In genomic region chr1:8702848-8703810, GRCh38 we compare ENCODE assay signal across 1 cellular context.
TF ChIP-seq lines count a peak whose summit lies in the region.

No MANE protein-coding gene starts in this region.

TF ChIP-seq in HepG2, 621 proteins besides CTCF, POLR2A, EP300 and RAD21 (continued from another document and continues in another):
- no peak for TF ChIP-seq IRX3 (CRISPR knock-in tag; IDR thresholded peaks at IDR 0.05; ENCODE audit: borderline replicate concordance, low read depth)
- peak; percentile 90 for TF ChIP-seq BCL6 (CRISPR knock-in tag; IDR thresholded peaks at IDR 0.05)
- TF ChIP-seq REL (CRISPR knock-in tag; conservative IDR thresholded peaks at IDR 0.05): no peak
- no peak for TF ChIP-seq ZNF782 (CRISPR knock-in tag; IDR thresholded peaks at IDR 0.05; ENCODE audit: borderline replicate concordance)
- TF ChIP-seq, protein P1, sequence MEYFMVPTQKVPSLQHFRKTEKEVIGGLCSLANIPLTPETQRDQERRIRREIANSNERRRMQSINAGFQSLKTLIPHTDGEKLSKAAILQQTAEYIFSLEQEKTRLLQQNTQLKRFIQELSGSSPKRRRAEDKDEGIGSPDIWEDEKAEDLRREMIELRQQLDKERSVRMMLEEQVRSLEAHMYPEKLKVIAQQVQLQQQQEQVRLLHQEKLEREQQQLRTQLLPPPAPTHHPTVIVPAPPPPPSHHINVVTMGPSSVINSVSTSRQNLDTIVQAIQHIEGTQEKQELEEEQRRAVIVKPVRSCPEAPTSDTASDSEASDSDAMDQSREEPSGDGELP (IDR thresholded peaks at IDR 0.05; ENCODE audit: borderline replicate concordance, low read depth): peak; percentile 73; the same call in 1 of the 2 replicates
- TF ChIP-seq, protein P2, sequence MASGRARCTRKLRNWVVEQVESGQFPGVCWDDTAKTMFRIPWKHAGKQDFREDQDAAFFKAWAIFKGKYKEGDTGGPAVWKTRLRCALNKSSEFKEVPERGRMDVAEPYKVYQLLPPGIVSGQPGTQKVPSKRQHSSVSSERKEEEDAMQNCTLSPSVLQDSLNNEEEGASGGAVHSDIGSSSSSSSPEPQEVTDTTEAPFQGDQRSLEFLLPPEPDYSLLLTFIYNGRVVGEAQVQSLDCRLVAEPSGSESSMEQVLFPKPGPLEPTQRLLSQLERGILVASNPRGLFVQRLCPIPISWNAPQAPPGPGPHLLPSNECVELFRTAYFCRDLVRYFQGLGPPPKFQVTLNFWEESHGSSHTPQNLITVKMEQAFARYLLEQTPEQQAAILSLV (CRISPR knock-in tag; IDR thresholded peaks at IDR 0.05; ENCODE audit: borderline replicate concordance): no peak; the same call in 1 of the 2 replicates
- peak; percentile 44 for TF ChIP-seq ELF1 (CRISPR knock-in tag; IDR thresholded peaks at IDR 0.05)
- TF ChIP-seq TEAD2 (CRISPR knock-in tag; IDR thresholded peaks at IDR 0.05): no peak
- no peak for TF ChIP-seq PRPF4 (IDR thresholded peaks at IDR 0.05; ENCODE audit: low read depth, low read length, poor library complexity, severe bottlenecking)
- TF ChIP-seq FOXC1 (CRISPR knock-in tag; IDR thresholded peaks at IDR 0.05; ENCODE audit: borderline replicate concordance): peak; percentile 68; the same call in 1 of the 2 replicates
- no peak for TF ChIP-seq ZNF329 (CRISPR knock-in tag; IDR thresholded peaks at IDR 0.05; ENCODE audit: low read depth)
- no peak for TF ChIP-seq RFX3 (CRISPR knock-in tag; IDR thresholded peaks at IDR 0.05)
- TF ChIP-seq, protein P3, sequence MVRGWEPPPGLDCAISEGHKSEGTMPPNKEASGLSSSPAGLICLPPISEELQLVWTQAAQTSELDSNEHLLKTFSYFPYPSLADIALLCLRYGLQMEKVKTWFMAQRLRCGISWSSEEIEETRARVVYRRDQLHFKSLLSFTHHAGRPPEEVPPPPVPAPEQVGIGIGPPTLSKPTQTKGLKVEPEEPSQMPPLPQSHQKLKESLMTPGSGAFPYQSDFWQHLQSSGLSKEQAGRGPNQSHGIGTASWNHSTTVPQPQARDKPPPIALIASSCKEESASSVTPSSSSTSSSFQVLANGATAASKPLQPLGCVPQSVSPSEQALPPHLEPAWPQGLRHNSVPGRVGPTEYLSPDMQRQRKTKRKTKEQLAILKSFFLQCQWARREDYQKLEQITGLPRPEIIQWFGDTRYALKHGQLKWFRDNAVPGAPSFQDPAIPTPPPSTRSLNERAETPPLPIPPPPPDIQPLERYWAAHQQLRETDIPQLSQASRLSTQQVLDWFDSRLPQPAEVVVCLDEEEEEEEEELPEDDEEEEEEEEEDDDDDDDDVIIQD (CRISPR knock-in tag; IDR thresholded peaks at IDR 0.05; ENCODE audit: low read depth): 0 out of 2 replicates have a peak, but pooled peaks have one; percentile 25
- peak; percentile 45; the same call in 1 of the 2 replicates for TF ChIP-seq KAT8 (CRISPR knock-in tag; IDR thresholded peaks at IDR 0.05)
- no peak for TF ChIP-seq BRCA1 (CRISPR knock-in tag; IDR thresholded peaks at IDR 0.05)
- TF ChIP-seq ISL2 (CRISPR knock-in tag; IDR thresholded peaks at IDR 0.05): peak; percentile 43; the same call in 1 of the 2 replicates
- no peak for TF ChIP-seq ZNF335 (CRISPR knock-in tag; IDR thresholded peaks at IDR 0.05)
- no peak for TF ChIP-seq ARID2 (CRISPR knock-in tag; IDR thresholded peaks at IDR 0.05; ENCODE audit: borderline replicate concordance)
- no peak for TF ChIP-seq ARNT (IDR thresholded peaks at IDR 0.05)
- TF ChIP-seq ZNF704 (CRISPR knock-in tag; IDR thresholded peaks at IDR 0.05; ENCODE audit: borderline replicate concordance): no peak
- no peak for TF ChIP-seq JDP2 (CRISPR knock-in tag; IDR thresholded peaks at IDR 0.05; ENCODE audit: borderline replicate concordance)
- TF ChIP-seq, protein P4, sequence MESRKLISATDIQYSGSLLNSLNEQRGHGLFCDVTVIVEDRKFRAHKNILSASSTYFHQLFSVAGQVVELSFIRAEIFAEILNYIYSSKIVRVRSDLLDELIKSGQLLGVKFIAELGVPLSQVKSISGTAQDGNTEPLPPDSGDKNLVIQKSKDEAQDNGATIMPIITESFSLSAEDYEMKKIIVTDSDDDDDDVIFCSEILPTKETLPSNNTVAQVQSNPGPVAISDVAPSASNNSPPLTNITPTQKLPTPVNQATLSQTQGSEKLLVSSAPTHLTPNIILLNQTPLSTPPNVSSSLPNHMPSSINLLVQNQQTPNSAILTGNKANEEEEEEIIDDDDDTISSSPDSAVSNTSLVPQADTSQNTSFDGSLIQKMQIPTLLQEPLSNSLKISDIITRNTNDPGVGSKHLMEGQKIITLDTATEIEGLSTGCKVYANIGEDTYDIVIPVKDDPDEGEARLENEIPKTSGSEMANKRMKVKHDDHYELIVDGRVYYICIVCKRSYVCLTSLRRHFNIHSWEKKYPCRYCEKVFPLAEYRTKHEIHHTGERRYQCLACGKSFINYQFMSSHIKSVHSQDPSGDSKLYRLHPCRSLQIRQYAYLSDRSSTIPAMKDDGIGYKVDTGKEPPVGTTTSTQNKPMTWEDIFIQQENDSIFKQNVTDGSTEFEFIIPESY (CRISPR knock-in tag; IDR thresholded peaks at IDR 0.05): no peak
- TF ChIP-seq ZNF441 (CRISPR knock-in tag; IDR thresholded peaks at IDR 0.05; ENCODE audit: borderline replicate concordance): 0 out of 2 replicates have a peak, but pooled peaks have one; percentile 27
- no peak for TF ChIP-seq EED (CRISPR knock-in tag; IDR thresholded peaks at IDR 0.05)
- TF ChIP-seq AFF4 (CRISPR knock-in tag; IDR thresholded peaks at IDR 0.05): peak; percentile 41; the same call in 1 of the 2 replicates
- peak; percentile 51 for TF ChIP-seq HDAC2 (CRISPR knock-in tag; IDR thresholded peaks at IDR 0.05)
- no peak for TF ChIP-seq RNF2 (conservative IDR thresholded peaks at IDR 0.05; ENCODE audit: low read depth)
- no peak for TF ChIP-seq NFE2 (CRISPR knock-in tag; IDR thresholded peaks at IDR 0.05)
- peak; percentile 82; the same call in 2 of the 3 replicates for TF ChIP-seq MXI1 (IDR thresholded peaks at IDR 0.05; ENCODE audit: borderline replicate concordance, low read depth, low read length)
- no peak for TF ChIP-seq ZNF772 (CRISPR knock-in tag; IDR thresholded peaks at IDR 0.05)
- TF ChIP-seq, protein P5, sequence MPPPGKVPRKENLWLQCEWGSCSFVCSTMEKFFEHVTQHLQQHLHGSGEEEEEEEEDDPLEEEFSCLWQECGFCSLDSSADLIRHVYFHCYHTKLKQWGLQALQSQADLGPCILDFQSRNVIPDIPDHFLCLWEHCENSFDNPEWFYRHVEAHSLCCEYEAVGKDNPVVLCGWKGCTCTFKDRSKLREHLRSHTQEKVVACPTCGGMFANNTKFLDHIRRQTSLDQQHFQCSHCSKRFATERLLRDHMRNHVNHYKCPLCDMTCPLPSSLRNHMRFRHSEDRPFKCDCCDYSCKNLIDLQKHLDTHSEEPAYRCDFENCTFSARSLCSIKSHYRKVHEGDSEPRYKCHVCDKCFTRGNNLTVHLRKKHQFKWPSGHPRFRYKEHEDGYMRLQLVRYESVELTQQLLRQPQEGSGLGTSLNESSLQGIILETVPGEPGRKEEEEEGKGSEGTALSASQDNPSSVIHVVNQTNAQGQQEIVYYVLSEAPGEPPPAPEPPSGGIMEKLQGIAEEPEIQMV (CRISPR knock-in tag; IDR thresholded peaks at IDR 0.05; ENCODE audit: low read depth): no peak
- TF ChIP-seq, protein P6, sequence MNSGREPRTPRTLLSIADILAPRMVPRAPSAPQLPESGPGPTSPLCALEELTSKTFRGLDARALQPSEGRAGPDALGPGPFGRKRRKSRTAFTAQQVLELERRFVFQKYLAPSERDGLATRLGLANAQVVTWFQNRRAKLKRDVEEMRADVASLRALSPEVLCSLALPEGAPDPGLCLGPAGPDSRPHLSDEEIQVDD (CRISPR knock-in tag; IDR thresholded peaks at IDR 0.05; ENCODE audit: borderline replicate concordance): no peak
- peak; percentile 78 for TF ChIP-seq HNRNPK (IDR thresholded peaks at IDR 0.05; ENCODE audit: low read depth, low read length, poor library complexity, severe bottlenecking)
- TF ChIP-seq MED1 (CRISPR knock-in tag; IDR thresholded peaks at IDR 0.05): peak; percentile 84
- TF ChIP-seq, protein P7, sequence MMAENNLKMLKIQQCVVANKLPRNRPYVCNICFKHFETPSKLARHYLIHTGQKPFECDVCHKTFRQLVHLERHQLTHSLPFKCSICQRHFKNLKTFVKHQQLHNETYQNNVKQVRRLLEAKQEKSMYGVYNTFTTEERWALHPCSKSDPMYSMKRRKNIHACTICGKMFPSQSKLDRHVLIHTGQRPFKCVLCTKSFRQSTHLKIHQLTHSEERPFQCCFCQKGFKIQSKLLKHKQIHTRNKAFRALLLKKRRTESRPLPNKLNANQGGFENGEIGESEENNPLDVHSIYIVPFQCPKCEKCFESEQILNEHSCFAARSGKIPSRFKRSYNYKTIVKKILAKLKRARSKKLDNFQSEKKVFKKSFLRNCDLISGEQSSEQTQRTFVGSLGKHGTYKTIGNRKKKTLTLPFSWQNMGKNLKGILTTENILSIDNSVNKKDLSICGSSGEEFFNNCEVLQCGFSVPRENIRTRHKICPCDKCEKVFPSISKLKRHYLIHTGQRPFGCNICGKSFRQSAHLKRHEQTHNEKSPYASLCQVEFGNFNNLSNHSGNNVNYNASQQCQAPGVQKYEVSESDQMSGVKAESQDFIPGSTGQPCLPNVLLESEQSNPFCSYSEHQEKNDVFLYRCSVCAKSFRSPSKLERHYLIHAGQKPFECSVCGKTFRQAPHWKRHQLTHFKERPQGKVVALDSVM (CRISPR knock-in tag; IDR thresholded peaks at IDR 0.05): peak; percentile 74; the same call in 1 of the 2 replicates
- TF ChIP-seq ZBTB1 (CRISPR knock-in tag; IDR thresholded peaks at IDR 0.05; ENCODE audit: borderline replicate concordance): no peak
- TF ChIP-seq FIP1L1 (IDR thresholded peaks at IDR 0.05; ENCODE audit: borderline replicate concordance, insufficient read depth, low read depth, low read length): no peak
- TF ChIP-seq CSRNP1 (CRISPR knock-in tag; IDR thresholded peaks at IDR 0.05): no peak
- no peak for TF ChIP-seq ZNF251 (CRISPR knock-in tag; IDR thresholded peaks at IDR 0.05)
- no peak for TF ChIP-seq MED13 (CRISPR knock-in tag; IDR thresholded peaks at IDR 0.05)
- TF ChIP-seq BRD4 (CRISPR knock-in tag; IDR thresholded peaks at IDR 0.05): no peak
- TF ChIP-seq MEIS1 (CRISPR knock-in tag; IDR thresholded peaks at IDR 0.05; ENCODE audit: borderline replicate concordance): peak; percentile 88
- TF ChIP-seq TMF1 (CRISPR knock-in tag; IDR thresholded peaks at IDR 0.05; ENCODE audit: low read depth): no peak
- TF ChIP-seq ZNF207 (IDR thresholded peaks at IDR 0.05; ENCODE audit: borderline replicate concordance): no peak
- TF ChIP-seq ZNF431 (CRISPR knock-in tag; IDR thresholded peaks at IDR 0.05; ENCODE audit: borderline replicate concordance, low read depth): peak; percentile 62; the same call in 1 of the 2 replicates
- no peak for TF ChIP-seq FOXJ3 (CRISPR knock-in tag; IDR thresholded peaks at IDR 0.05; ENCODE audit: borderline replicate concordance)
- TF ChIP-seq TARDBP (CRISPR knock-in tag; IDR thresholded peaks at IDR 0.05): 0 out of 2 replicates have a peak, but pooled peaks have one; percentile 13
- TF ChIP-seq, protein P8, sequence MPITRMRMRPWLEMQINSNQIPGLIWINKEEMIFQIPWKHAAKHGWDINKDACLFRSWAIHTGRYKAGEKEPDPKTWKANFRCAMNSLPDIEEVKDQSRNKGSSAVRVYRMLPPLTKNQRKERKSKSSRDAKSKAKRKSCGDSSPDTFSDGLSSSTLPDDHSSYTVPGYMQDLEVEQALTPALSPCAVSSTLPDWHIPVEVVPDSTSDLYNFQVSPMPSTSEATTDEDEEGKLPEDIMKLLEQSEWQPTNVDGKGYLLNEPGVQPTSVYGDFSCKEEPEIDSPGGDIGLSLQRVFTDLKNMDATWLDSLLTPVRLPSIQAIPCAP (CRISPR knock-in tag; IDR thresholded peaks at IDR 0.05; ENCODE audit: low read depth): no peak
- TF ChIP-seq DPF2 (CRISPR knock-in tag; IDR thresholded peaks at IDR 0.05; ENCODE audit: borderline replicate concordance, low read depth): no peak
- no peak for TF ChIP-seq ZNF766 (CRISPR knock-in tag; IDR thresholded peaks at IDR 0.05; ENCODE audit: borderline replicate concordance)
- TF ChIP-seq ZFP90 (CRISPR knock-in tag; IDR thresholded peaks at IDR 0.05; ENCODE audit: borderline replicate concordance): no peak; the same call in 1 of the 2 replicates
